28 cellular contexts compared by ENCODE assay signal in genomic region chr15:101146118-101146702, GRCh38.
DNase-seq lines count a peak whose midpoint lies in the region; ATAC-seq, FAIRE-seq and TF ChIP-seq lines count a peak whose summit lies in the region.
"Had no signal": no experiment of that assay in that cellular context is flagged by ENCODE, and none has a peak within 500 bp of the region (broad histone marks: within the 10 kb centered on the region; RNA-seq: fewer than 3 reads in every experiment).

No MANE protein-coding gene starts in this region.

- peaks cover 5% of the 10 kb centered on the region for H3K4me1 Mint-ChIP-seq in activated naive CD8-positive, alpha-beta T cell (ENCODE audit: low read depth)
- peaks cover 2% of the 10 kb centered on the region for H3K4me1 Mint-ChIP-seq in activated naive CD8-positive, alpha-beta T cell treated with anti-CD3 and anti-CD28 coated beads for 36 hours

- no peaks in the 10 kb centered on the region for H3K9me3 ChIP-seq in RWPE2 (ENCODE audit: severe bottlenecking)
- H3K9me3 ChIP-seq in H1 (ENCODE audit: insufficient read depth in 2 of 2, low read depth in 1 of 2, low read length in 1 of 2): no peaks in the 10 kb centered on the region
- no peaks in the 10 kb centered on the region for H3K9me3 ChIP-seq in spleen

- H2BK20ac ChIP-seq in H1 (ENCODE audit: low read length): peak overlapping the region; percentile 34; the same call in 1 of the 2 replicates

- DNase-seq in activated naive CD8-positive, alpha-beta T cell treated with anti-CD3 and anti-CD28 coated beads for 36 hours: no peak
- DNase-seq in RWPE2 (ENCODE audit: low spot score): peak; percentile 40
- DNase-seq in H1 (ENCODE audit: low read depth in 1 of 2, low spot score in 2 of 2): no peak
- DNase-seq in spleen: peak; percentile 20
- no peak for DNase-seq in brain microvascular endothelial cell
- no peak for DNase-seq in C1 segment of cervical spinal cord (lab: John Stamatoyannopoulos, UW)
- no peak for DNase-seq in retina
- DNase-seq: CD8-positive, alpha-beta T cell; DMS 273 treated with DMSO at 0.1 percent for 48 hours; DMS79; GDM1; GOT3; Kasumi-1; MV-4-11; NCI-H1105; NCI-H146; NCI-H2029 treated with DMSO at 0.1 percent for 48 hours; NCI-H446 treated with DMSO at 0.1 percent for 48 hours; NCI-H526 treated with DMSO at 0.1 percent for 48 hours; PC-9; RPMI8226; SHP77 treated with DMSO at 0.1 percent for 48 hours; SW 1271 had no signal

- POLR2A ChIA-PET in H1 (lab: Charles Lee; ENCODE audit: partially characterized antibody): no interaction called here

- no peak overlapping the region for H3K18ac ChIP-seq in H1 (ENCODE audit: extremely low read depth, low read length)

- no peak overlapping the region for H3K4me3 Mint-ChIP-seq in activated naive CD8-positive, alpha-beta T cell
- no peak overlapping the region for H3K4me3 Mint-ChIP-seq in activated naive CD8-positive, alpha-beta T cell treated with anti-CD3 and anti-CD28 coated beads for 36 hours
- H3K4me3 Mint-ChIP-seq: CD8-positive, alpha-beta T cell had no signal

- no peak overlapping the region for H3K14ac ChIP-seq in H1 (ENCODE audit: insufficient read length)

- H3K79me1 ChIP-seq in H1 (ENCODE audit: low read depth, low read length): no peaks in the 10 kb centered on the region

- H4K5ac ChIP-seq in H1 (ENCODE audit: insufficient read length, low read depth, low read length): no peak overlapping the region

- in situ Hi-C loops in brain microvascular endothelial cell (cut with HindIII; ENCODE audit: low pct_ligation_motif_present, low sequenced_read_pairs): no loop called here

- H3K4me1 ChIP-seq in RWPE2 (ENCODE audit: insufficient read depth, poor library complexity, severe bottlenecking): peaks cover 4% of the 10 kb centered on the region
- H3K4me1 ChIP-seq in H1 (replicated peaks in 1 of 4; ENCODE audit: control insufficient read depth in 3 of 4, insufficient read depth in 4 of 4, low read length in 3 of 4): no peaks in the 10 kb centered on the region; a peak in 1 of 7 replicates
- H3K4me1 ChIP-seq in spleen: peaks cover 4 to 40% (median 24%) of the 10 kb centered on the region in 6 donors

- H3K27me3 ChIP-seq in RWPE2 (ENCODE audit: insufficient read depth, poor library complexity, severe bottlenecking) (no peaks in the 10 kb centered on the region), H1 (replicated peaks in 1 of 4; ENCODE audit: control insufficient read depth in 3 of 4, extremely low read depth in 1 of 4, insufficient read depth in 3 of 4, low read length in 3 of 4) (no peaks in the 10 kb centered on the region; a peak in 2 of 7 replicates), spleen (replicated peaks in 1 of 7) (no peaks in the 10 kb centered on the region), brain microvascular endothelial cell (replicated peaks) (no peaks in the 10 kb centered on the region)

- H2BK120ac ChIP-seq in H1 (replicated peaks; ENCODE audit: low read depth, low read length): no peak overlapping the region

- H3K36me3 ChIP-seq in RWPE2 (ENCODE audit: low read depth): no peaks in the 10 kb centered on the region
- H3K36me3 ChIP-seq in H1 (ENCODE audit: control insufficient read depth in 2 of 4, insufficient read depth in 4 of 4, low read length in 3 of 4): no peaks in the 10 kb centered on the region
- no peaks in the 10 kb centered on the region for H3K36me3 ChIP-seq in spleen
- no peaks in the 10 kb centered on the region for H3K36me3 ChIP-seq in brain microvascular endothelial cell (replicated peaks)

- H3K27ac ChIP-seq in RWPE2 (ENCODE audit: poor library complexity, severe bottlenecking) (no peak overlapping the region), H1 (ENCODE audit: low read depth, low read length) (no peak overlapping the region), spleen (no peak overlapping the region), brain microvascular endothelial cell (no peak overlapping the region)
- H3K27ac ChIP-seq: C4-2B, PC-9 had no signal

- intact Hi-C loops in spleen (cut with DNase I; ENCODE audit: low total_unique reads): no loop called here

- peaks cover 10% of the 10 kb centered on the region for H3K23me2 ChIP-seq in H1 (ENCODE audit: low read depth, low read length)

- 88% methylated on average over 8 of the region's 8 CpGs; no CpG with 5 or more reads in 1 of the 2 experiments for WGBS in H1 (ENCODE audit: extremely low coverage in 1 of 2, insufficient coverage in 1 of 2, insufficient read length in 1 of 2, insufficient replicate concordance in 2 of 2, low coverage in 1 of 2, low lambda C conversion rate in 2 of 2, missing lambda C conversion rate in 1 of 2), 2 experiments
- 87 to 94% (median 92%) methylated on average over 8 of the region's 8 CpGs for whole genome bisulfite sequencing in spleen, 5 donors

- no peak overlapping the region for H3K4me3 ChIP-seq in RWPE2 (ENCODE audit: severe bottlenecking)
- no peak overlapping the region for H3K4me3 ChIP-seq in H1 (ENCODE audit: extremely low read depth in 1 of 4, insufficient read depth in 2 of 4, low read depth in 3 of 4, low read length in 4 of 4)
- no peak overlapping the region for H3K4me3 ChIP-seq in spleen
- no peak overlapping the region for H3K4me3 ChIP-seq in brain microvascular endothelial cell (ENCODE audit: low read depth, low read length)
- H3K4me3 ChIP-seq: PC-9 had no signal

- H2AK5ac ChIP-seq in H1 (ENCODE audit: low read depth, low read length): no peak overlapping the region

- H3K36me3 Mint-ChIP-seq in activated naive CD8-positive, alpha-beta T cell: no peaks in the 10 kb centered on the region
- no peaks in the 10 kb centered on the region for H3K36me3 Mint-ChIP-seq in activated naive CD8-positive, alpha-beta T cell treated with anti-CD3 and anti-CD28 coated beads for 36 hours
- H3K36me3 Mint-ChIP-seq: CD8-positive, alpha-beta T cell had no signal

- no peak overlapping the region for H3K23ac ChIP-seq in H1 (ENCODE audit: insufficient read length)

- ATAC-seq in RWPE2 (ENCODE audit: low read depth): no peak
- ATAC-seq: CD8-positive, alpha-beta T cell; HCT116 had no signal

- no peak overlapping the region for H4K91ac ChIP-seq in H1 (replicated peaks; ENCODE audit: insufficient read length, low read length)

- CTCF ChIA-PET in H1 (lab: Charles Lee; ENCODE audit: partially characterized antibody): interaction anchor here (0.5 to 5.0 kb wide), 9 partner anchors 11 to 366 kb away, joined by 3 to 16 read pairs (median 4); no protein-coding TSS in a partner anchor

- H2BK5ac ChIP-seq in H1 (ENCODE audit: low read depth, low read length): no peak overlapping the region

- H2AFZ ChIP-seq in H1 (ENCODE audit: low read length): no peak overlapping the region
- H2AFZ ChIP-seq: PC-9 had no signal

- H3K79me2 ChIP-seq in H1 (ENCODE audit: control insufficient read depth in 1 of 2, insufficient read depth in 2 of 2, low read length in 2 of 2): no peaks in the 10 kb centered on the region

- H2BK12ac ChIP-seq in H1 (ENCODE audit: low read depth, low read length): peak overlapping the region; percentile 86; the same call in 1 of the 2 replicates

- no peak overlapping the region for H3K9ac ChIP-seq in H1 (replicated peaks in 1 of 4; ENCODE audit: extremely low read depth in 1 of 4, low read depth in 3 of 4, low read length in 3 of 4)

- TF ChIP-seq RAD21 in H1 (IDR thresholded peaks at IDR 0.05 in 1 of 2, conservative IDR thresholded peaks at IDR 0.05 in 1 of 2; ENCODE audit: low read depth in 2 of 2, low read length in 2 of 2): no peak

- H3K4me2 ChIP-seq in H1 (ENCODE audit: insufficient read depth in 1 of 2, low read depth in 2 of 2, low read length in 2 of 2): no peak overlapping the region
- H3K4me2 ChIP-seq: PC-9 had no signal

- TF ChIP-seq CTCF in RWPE2 (IDR thresholded peaks at IDR 0.05; ENCODE audit: poor library complexity, severe bottlenecking): no peak
- no peak for TF ChIP-seq CTCF in H1 (IDR thresholded peaks at IDR 0.05; ENCODE audit: control extremely low read depth in 1 of 3, insufficient read depth in 1 of 3, low read depth in 1 of 3, low read length in 3 of 3)
- no peak for TF ChIP-seq CTCF in spleen (IDR thresholded peaks at IDR 0.05 in 8 of 11, conservative IDR thresholded peaks at IDR 0.05 in 3 of 11)
- TF ChIP-seq CTCF in brain microvascular endothelial cell (IDR thresholded peaks at IDR 0.05; ENCODE audit: low read depth, low read length, missing control alignments): no peak

- H3K9me3 Mint-ChIP-seq in activated naive CD8-positive, alpha-beta T cell (ENCODE audit: low read depth): no peaks in the 10 kb centered on the region
- H3K9me3 Mint-ChIP-seq in activated naive CD8-positive, alpha-beta T cell treated with anti-CD3 and anti-CD28 coated beads for 36 hours: no peaks in the 10 kb centered on the region
- H3K9me3 Mint-ChIP-seq: CD8-positive, alpha-beta T cell had no signal

- no peak overlapping the region for H3K4ac ChIP-seq in H1 (replicated peaks; ENCODE audit: insufficient read length, low read depth, low read length)

- H3K27me3 Mint-ChIP-seq in activated naive CD8-positive, alpha-beta T cell: no peaks in the 10 kb centered on the region
- H3K27me3 Mint-ChIP-seq in activated naive CD8-positive, alpha-beta T cell treated with anti-CD3 and anti-CD28 coated beads for 36 hours: no peaks in the 10 kb centered on the region

- TF ChIP-seq POLR2A in H1 (IDR thresholded peaks at IDR 0.05; ENCODE audit: control extremely low read depth in 1 of 2, low read depth in 2 of 2, low read length in 2 of 2) (no peak), spleen (IDR thresholded peaks at IDR 0.05) (no peak)

- peak overlapping the region; percentile 66 for H3K27ac Mint-ChIP-seq in activated naive CD8-positive, alpha-beta T cell
- H3K27ac Mint-ChIP-seq in activated naive CD8-positive, alpha-beta T cell treated with anti-CD3 and anti-CD28 coated beads for 36 hours: no peak overlapping the region
- H3K27ac Mint-ChIP-seq: CD8-positive, alpha-beta T cell had no signal

- no peak overlapping the region for H4K8ac ChIP-seq in H1 (ENCODE audit: extremely low read depth, insufficient read depth, low read length)

- no peak for TF ChIP-seq EP300 in H1 (IDR thresholded peaks at IDR 0.05; ENCODE audit: borderline replicate concordance in 1 of 2, low read depth in 2 of 2, low read length in 2 of 2)

- no peak overlapping the region for H2BK15ac ChIP-seq in H1 (ENCODE audit: low read length)

- peaks cover 0 to 2% of the 10 kb centered on the region in 2 experiments for H4K20me1 ChIP-seq in H1 (replicated peaks in 1 of 2; ENCODE audit: control insufficient read depth in 1 of 2, insufficient read depth in 2 of 2, low read length in 2 of 2)

- no peak for FAIRE-seq in H1 (lab: Jason Lieb, UNC)
- FAIRE-seq: A204.1, GM12891 had no signal

- no peak overlapping the region for H3K56ac ChIP-seq in H1 (replicated peaks; ENCODE audit: insufficient read length, low read depth, low read length)

TF ChIP-seq in H1, 55 proteins besides CTCF, POLR2A, EP300 and RAD21 (continues in another document):
- no peak for TF ChIP-seq POLR2AphosphoS5 (IDR thresholded peaks at IDR 0.05; ENCODE audit: low read depth, low read length)
- no peak for TF ChIP-seq GABPA (IDR thresholded peaks at IDR 0.05; ENCODE audit: borderline replicate concordance, insufficient read depth, low read length)
- no peak for TF ChIP-seq MAX (IDR thresholded peaks at IDR 0.05)
- no peak for TF ChIP-seq TCF12 (IDR thresholded peaks at IDR 0.05; ENCODE audit: low read depth, low read length)

Comparison
In these comparisons a context has a peak if more than half of its experiments do, and no peak if none do; other contexts are left out.
1. DNase-seq: peak in RWPE2 (single experiment) and spleen (single experiment); none in activated naive CD8-positive, alpha-beta T cell treated with anti-CD3 and anti-CD28 coated beads for 36 hours (single experiment), H1 (0 of 2), brain microvascular endothelial cell (single experiment), C1 segment of cervical spinal cord (0 of 14) and retina (single experiment).